8 cellular contexts compared by ENCODE assay signal in the genomic region with DNA sequence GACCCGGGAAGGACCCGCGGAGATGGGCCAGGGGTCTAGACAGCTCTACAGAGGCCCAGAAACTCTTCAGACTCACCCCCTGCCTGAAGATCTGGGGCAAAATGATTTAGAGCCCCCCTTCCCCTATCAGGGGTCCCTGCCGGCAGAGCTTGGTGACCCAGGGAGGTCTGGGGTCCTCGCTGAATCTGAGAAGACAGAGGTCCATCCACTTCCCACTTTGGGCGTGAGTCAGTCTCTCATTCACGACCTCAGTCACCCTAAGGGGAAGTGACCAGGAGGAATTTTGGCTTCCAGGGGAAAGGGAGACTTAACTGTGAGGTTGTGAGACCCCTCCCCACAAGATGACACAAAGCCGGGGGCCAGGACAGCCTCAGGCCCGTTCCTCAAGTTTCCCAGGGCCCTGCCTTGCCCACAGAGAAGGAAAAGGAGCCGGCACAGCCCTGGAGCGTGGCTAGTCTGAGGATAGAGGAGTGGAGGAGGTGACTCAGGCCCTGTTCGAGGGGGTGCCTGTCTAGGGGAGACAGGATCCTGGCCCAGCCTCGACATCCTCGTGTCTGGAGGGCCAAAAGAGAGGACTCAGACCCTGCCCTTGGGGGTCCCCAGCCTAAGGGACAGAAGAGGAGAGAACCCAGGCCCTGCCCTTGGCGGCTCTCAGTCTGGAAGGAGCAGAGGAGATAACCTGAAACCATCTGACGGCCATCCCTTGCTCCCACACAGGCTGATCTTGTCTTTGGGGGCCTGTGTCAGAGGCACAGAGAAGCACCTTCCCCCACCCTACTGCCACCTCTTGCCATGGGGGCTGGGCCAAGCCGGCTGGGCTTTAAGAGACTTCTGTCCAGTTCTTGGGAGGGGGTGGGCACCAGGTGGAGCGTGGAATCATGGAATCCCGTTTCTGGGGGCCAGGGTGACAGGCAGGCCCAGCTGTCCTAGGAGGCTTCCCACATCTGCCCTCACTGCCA. TPM values are rescaled to one million over a fixed set of nuclear protein-coding genes. Genes with fewer than 3 reads are reported as not detected.
DNase-seq lines count a peak whose midpoint lies in the region; ATAC-seq, FAIRE-seq and TF ChIP-seq lines count a peak whose summit lies in the region.

No MANE protein-coding gene starts in this region.

- H3K36me3 Mint-ChIP-seq in neural progenitor cell = peaks cover 8% of the 10 kb centered on the region
- no peaks in the 10 kb centered on the region for H3K36me3 Mint-ChIP-seq in activated CD4-positive, alpha-beta T cell treated with anti-CD3 and anti-CD28 coated beads, Interleukin-2, amount 10 ng/mL, durations not matched to agents 24 days and 14 days (ENCODE audit: low read depth)

- H3K4me1 ChIP-seq in SJSA1 (replicated peaks) (peaks cover 64% of the 10 kb centered on the region), neural progenitor cell (peaks cover 13% of the 10 kb centered on the region)

- no peak for FAIRE-seq in HTR-8/SVneo (lab: Jason Lieb, UNC)

- H3K27ac ChIP-seq in SJSA1 (peak overlapping the region; percentile 77), neural progenitor cell (no peak overlapping the region)

- H3K9me3 ChIP-seq in SJSA1 (replicated peaks) (no peaks in the 10 kb centered on the region), neural progenitor cell (ENCODE audit: low read depth) (no peaks in the 10 kb centered on the region)

- no peaks in the 10 kb centered on the region for H3K27me3 ChIP-seq in SJSA1 (replicated peaks)
- peaks cover 19% of the 10 kb centered on the region for H3K27me3 ChIP-seq in neural progenitor cell

- no peaks in the 10 kb centered on the region for H4K20me1 ChIP-seq in neural progenitor cell (ENCODE audit: low read depth)

- peak overlapping the region; percentile 100 for H3K4me2 ChIP-seq in neural progenitor cell

- H3K79me2 ChIP-seq in neural progenitor cell (ENCODE audit: low read depth) = no peaks in the 10 kb centered on the region

- H3K36me3 ChIP-seq in SJSA1 (peaks cover 39% of the 10 kb centered on the region), neural progenitor cell (no peaks in the 10 kb centered on the region)

- H3K4me3 ChIP-seq in AG10803 (ENCODE audit: low read length) (peak overlapping the region; percentile 78), SJSA1 (peak overlapping the region; percentile 80), neural progenitor cell (peak overlapping the region; percentile 78)

- ATAC-seq in GM19035 (IDR thresholded peaks at IDR 0.05; ENCODE audit: unreplicated experiment) = no peak

- no peaks in the 10 kb centered on the region for H3K9me3 Mint-ChIP-seq in neural progenitor cell
- H3K9me3 Mint-ChIP-seq in activated CD4-positive, alpha-beta T cell treated with anti-CD3 and anti-CD28 coated beads, Interleukin-2, amount 10 ng/mL, durations not matched to agents 24 days and 14 days = no peaks in the 10 kb centered on the region

- H2AFZ ChIP-seq in neural progenitor cell (replicated peaks) = peak overlapping the region; percentile 98

- peak overlapping the region; percentile 87 for H3K27ac Mint-ChIP-seq in neural progenitor cell
- H3K27ac Mint-ChIP-seq in activated CD4-positive, alpha-beta T cell treated with anti-CD3 and anti-CD28 coated beads, Interleukin-2, amount 10 ng/mL, durations not matched to agents 24 days and 14 days = no peak overlapping the region

- DNase-seq in AG10803 (ENCODE audit: low read depth) (peak; percentile 51), SJSA1 (ENCODE audit: low read depth in 1 of 2, low spot score in 2 of 2) (peak; percentile 77 to 85), fibroblast of gingiva (ENCODE audit: low read depth) (peak; percentile 33), neural progenitor cell (ENCODE audit: low spot score) (no peak), NCI-H2081 (lab: John Stamatoyannopoulos, UW) (no peak), HTR-8/SVneo (ENCODE audit: insufficient read length, low spot score) (no peak)
- DNase-seq in activated CD4-positive, alpha-beta T cell treated with anti-CD3 and anti-CD28 coated beads, Interleukin-2, amount 10 ng/mL, durations not matched to agents 24 days and 14 days = no peak

- no peaks in the 10 kb centered on the region for H3F3A ChIP-seq in neural progenitor cell (ENCODE audit: low read depth)

- H3K9ac ChIP-seq in neural progenitor cell = peak overlapping the region; percentile 42

- intact Hi-C loops in activated CD4-positive, alpha-beta T cell treated with anti-CD3 and anti-CD28 coated beads, Interleukin-2, amount 10 ng/mL, durations not matched to agents 24 days and 14 days (cut with micrococcal nuclease) = no loop called here

- peaks cover 7% of the 10 kb centered on the region for H3K27me3 Mint-ChIP-seq in neural progenitor cell (ENCODE audit: insufficient read depth, low read depth)
- peaks cover 21% of the 10 kb centered on the region for H3K27me3 Mint-ChIP-seq in activated CD4-positive, alpha-beta T cell treated with anti-CD3 and anti-CD28 coated beads, Interleukin-2, amount 10 ng/mL, durations not matched to agents 24 days and 14 days

- peak overlapping the region; percentile 82 for H3K4me3 Mint-ChIP-seq in neural progenitor cell
- H3K4me3 Mint-ChIP-seq in activated CD4-positive, alpha-beta T cell treated with anti-CD3 and anti-CD28 coated beads, Interleukin-2, amount 10 ng/mL, durations not matched to agents 24 days and 14 days = no peak overlapping the region

- peaks cover 29% of the 10 kb centered on the region for H3K4me1 Mint-ChIP-seq in neural progenitor cell
- H3K4me1 Mint-ChIP-seq in activated CD4-positive, alpha-beta T cell treated with anti-CD3 and anti-CD28 coated beads, Interleukin-2, amount 10 ng/mL, durations not matched to agents 24 days and 14 days = peaks cover 24% of the 10 kb centered on the region

- TF ChIP-seq CTCF in AG10803 (conservative IDR thresholded peaks at IDR 0.05; ENCODE audit: low read length) (no peak), neural progenitor cell (IDR thresholded peaks at IDR 0.05) (no peak)

RNA-seq across cellular contexts. Expression of gene PDLIM4, which starts 0.9 kb away (rescaled TPM):
- total RNA-seq in SJSA1 (2014; rRNA removed; shearing (Covaris generic)) = 52.2 and 94.1 TPM in 2 replicates
- total RNA-seq in neural progenitor cell (ENCODE audit: low replicate concordance) = 8.3 and 10.3 TPM in 2 replicates
- total RNA-seq in activated CD4-positive, alpha-beta T cell treated with anti-CD3 and anti-CD28 coated beads, Interleukin-2, amount 10 ng/mL, durations not matched to agents 24 days and 14 days = 0.72 and 0.78 TPM in 2 replicates

RNA-seq across cellular contexts. Expression of gene P4HA2, which starts 30.7 kb away (rescaled TPM):
- 222 and 261 TPM in 2 replicates for total RNA-seq in SJSA1 (2014; rRNA removed; shearing (Covaris generic))
- total RNA-seq in neural progenitor cell (ENCODE audit: low replicate concordance) = 12.4 and 15.9 TPM in 2 replicates
- 45.5 and 49.5 TPM in 2 replicates for total RNA-seq in activated CD4-positive, alpha-beta T cell treated with anti-CD3 and anti-CD28 coated beads, Interleukin-2, amount 10 ng/mL, durations not matched to agents 24 days and 14 days

RNA-seq across cellular contexts. Expression of gene SLC22A4, which starts 35.8 kb away (rescaled TPM):
- 3.8 and 4.4 TPM in 2 replicates for total RNA-seq in SJSA1 (2014; rRNA removed; shearing (Covaris generic))
- 0.06 and 0.09 TPM in 2 replicates for total RNA-seq in neural progenitor cell (ENCODE audit: low replicate concordance)
- total RNA-seq in activated CD4-positive, alpha-beta T cell treated with anti-CD3 and anti-CD28 coated beads, Interleukin-2, amount 10 ng/mL, durations not matched to agents 24 days and 14 days = 1.1 and 2.1 TPM in 2 replicates

Comparison
In these comparisons a context has a peak if more than half of its experiments do, and no peak if none do; other contexts are left out.
1. DNase-seq: peak in AG10803 (single experiment), SJSA1 (2 of 2) and fibroblast of gingiva (single experiment); none in neural progenitor cell (single experiment), NCI-H2081 (0 of 2), activated CD4-positive, alpha-beta T cell treated with anti-CD3 and anti-CD28 coated beads, Interleukin-2, amount 10 ng/mL, durations not matched to agents 24 days and 14 days (single experiment) and HTR-8/SVneo (single experiment).
2. Peak in every context shown above with its lines, with median percentiles within 50 percentile points of each other: H3K4me3 ChIP-seq.